8 cellular contexts compared by ENCODE assay signal in the genomic region with DNA sequence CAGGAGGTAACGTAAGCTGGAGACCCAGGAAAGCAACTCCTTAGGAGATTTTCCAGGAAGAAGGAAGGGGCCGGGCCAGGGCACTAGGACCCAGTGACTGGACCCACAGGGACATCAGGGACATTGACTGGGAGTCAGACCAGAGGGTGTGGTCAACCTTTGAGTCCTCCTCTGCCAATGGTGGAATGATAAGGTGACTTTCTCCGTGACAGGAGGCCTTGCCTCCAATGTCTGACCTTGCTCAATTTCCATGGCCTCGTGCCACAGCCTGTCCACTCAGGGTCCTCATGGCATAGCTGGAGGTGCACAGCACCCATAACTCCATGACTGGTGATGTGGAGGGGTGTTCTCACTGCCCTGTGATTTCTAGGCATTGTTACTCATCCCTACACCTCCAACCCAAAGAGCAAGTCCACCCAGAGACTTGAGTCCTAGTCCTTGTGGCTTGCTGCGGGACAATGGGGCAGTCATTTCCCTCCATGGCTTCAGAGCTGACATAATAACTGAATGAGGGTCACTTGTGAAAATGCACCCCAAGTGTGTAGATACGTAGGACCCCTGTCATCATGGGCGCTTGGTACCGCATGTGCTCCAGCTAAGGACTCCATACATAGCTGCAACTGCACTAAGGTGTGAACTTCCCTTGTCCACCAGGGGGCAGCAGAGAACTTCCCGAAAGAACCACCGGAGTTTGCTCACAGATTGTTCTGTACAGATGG. TPM values are rescaled to one million over a fixed set of nuclear protein-coding genes. Genes with fewer than 3 reads are reported as not detected.
DNase-seq lines count a peak whose midpoint lies in the region; ATAC-seq lines count a peak whose summit lies in the region.

No MANE protein-coding gene starts in this region.

- DNase-seq in AG08396 (ENCODE audit: low spot score) (peak; percentile 89), NCI-H510A (lab: John Stamatoyannopoulos, UW) (peak; percentile 37), cerebellum (ENCODE audit: low spot score) (peak; percentile 87), left kidney (ENCODE audit: low read depth, low spot score) (peak; percentile 96)
- peak; percentile 63 for DNase-seq in activated CD4-positive, alpha-beta T cell treated with anti-CD3 and anti-CD28 coated beads for 1 hour
- peak; percentile 88 to 90 for DNase-seq in stimulated activated CD4-positive, alpha-beta T cell treated with anti-CD3 and anti-CD28 coated beads, Interleukin-2, amount 100 ng/mL, for 48 hours

- ATAC-seq in GM18868 (IDR thresholded peaks at IDR 0.05; ENCODE audit: unreplicated experiment) (peak; percentile 86), HG03280 (IDR thresholded peaks at IDR 0.05; ENCODE audit: unreplicated experiment) (peak; percentile 91)

RNA-seq across cellular contexts. Expression of gene AMBP, which starts 4.1 kb away (rescaled TPM):
- total RNA-seq in cerebellum = not detected

RNA-seq across cellular contexts. Expression of gene KIF12, which starts 16.9 kb away (rescaled TPM):
- total RNA-seq in cerebellum = 11.6 TPM

Comparison
In these comparisons a context has a peak if more than half of its experiments do, and no peak if none do; other contexts are left out.
1. Peak in every context shown above with its lines: DNase-seq and ATAC-seq.
2. DNase-seq: peak in every context shown above with its lines; median percentile 96 in left kidney; 89 in AG08396; 89 in stimulated activated CD4-positive, alpha-beta T cell treated with anti-CD3 and anti-CD28 coated beads, Interleukin-2, amount 100 ng/mL, for 48 hours; 87 in cerebellum; 63 in activated CD4-positive, alpha-beta T cell treated with anti-CD3 and anti-CD28 coated beads for 1 hour; 37 in NCI-H510A.